8 cellular contexts compared by ENCODE assay signal in the genomic region with DNA sequence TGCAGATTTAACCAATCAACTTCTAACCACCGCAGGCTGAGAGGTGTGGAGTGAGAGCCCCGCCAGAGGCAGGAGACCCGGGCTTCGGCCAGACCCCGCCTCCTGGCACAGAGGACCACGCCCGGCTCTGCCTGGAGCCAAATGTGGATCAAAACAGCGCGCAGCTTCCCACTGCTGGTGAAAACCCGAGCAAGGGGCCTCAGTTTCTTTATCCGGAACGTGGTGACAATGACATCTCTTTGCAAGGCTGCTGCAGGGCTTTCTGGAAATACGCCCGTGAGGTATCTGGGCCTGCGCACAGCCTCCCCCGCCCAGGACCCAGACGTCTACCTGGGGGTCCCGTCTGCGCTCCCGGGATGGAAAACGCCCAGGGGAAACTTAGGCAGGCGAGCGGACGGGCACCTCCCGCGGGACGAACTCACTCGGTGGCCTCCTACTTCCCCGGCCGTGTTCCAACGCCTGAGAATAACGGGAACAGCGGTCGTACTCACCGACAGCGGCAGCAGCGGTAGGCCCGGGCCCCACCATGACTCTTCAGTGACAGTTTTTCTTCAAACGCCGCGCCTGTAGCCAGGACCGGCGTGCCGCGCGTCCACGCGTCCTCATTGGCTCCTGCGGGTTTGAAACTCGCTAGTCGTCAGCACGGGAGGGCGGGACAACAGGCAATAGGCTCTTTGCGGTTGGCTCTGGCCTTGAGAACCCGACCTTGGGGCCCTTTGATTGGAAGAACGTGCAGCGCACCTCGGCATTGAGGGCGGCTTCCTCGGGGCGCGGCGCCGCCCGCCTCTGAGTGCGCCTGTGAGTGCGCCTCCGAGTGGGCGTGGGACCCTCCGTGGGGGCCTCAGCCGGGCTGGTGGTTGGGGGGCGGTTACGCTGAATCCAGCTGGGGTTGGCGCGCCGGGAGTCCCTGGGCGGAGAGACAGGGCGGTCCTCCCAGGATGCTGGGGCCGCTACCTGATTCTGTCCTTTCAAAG. TPM values are rescaled to one million over a fixed set of nuclear protein-coding genes. Genes with fewer than 3 reads are reported as not detected.
DNase-seq lines count a peak whose midpoint lies in the region; ATAC-seq and TF ChIP-seq lines count a peak whose summit lies in the region.

A gene with protein sequence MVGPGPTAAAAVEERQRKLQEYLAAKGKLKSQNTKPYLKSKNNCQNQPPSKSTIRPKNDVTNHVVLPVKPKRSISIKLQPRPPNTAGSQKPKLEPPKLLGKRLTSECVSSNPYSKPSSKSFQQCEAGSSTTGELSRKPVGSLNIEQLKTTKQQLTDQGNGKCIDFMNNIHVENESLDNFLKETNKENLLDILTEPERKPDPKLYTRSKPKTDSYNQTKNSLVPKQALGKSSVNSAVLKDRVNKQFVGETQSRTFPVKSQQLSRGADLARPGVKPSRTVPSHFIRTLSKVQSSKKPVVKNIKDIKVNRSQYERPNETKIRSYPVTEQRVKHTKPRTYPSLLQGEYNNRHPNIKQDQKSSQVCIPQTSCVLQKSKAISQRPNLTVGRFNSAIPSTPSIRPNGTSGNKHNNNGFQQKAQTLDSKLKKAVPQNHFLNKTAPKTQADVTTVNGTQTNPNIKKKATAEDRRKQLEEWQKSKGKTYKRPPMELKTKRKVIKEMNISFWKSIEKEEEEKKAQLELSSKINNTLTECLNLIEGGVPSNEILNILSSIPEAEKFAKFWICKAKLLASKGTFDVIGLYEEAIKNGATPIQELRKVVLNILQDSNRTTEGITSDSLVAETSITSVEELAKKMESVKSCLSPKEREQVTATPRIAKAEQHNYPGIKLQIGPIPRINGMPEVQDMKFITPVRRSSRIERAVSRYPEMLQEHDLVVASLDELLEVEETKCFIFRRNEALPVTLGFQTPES (minus strand): TSS at position 539 of the 974 bp plus-strand sequence. CDS start 11 bp downstream, at position 528.

- TF ChIP-seq CTCF in fibroblast of the aortic adventitia (IDR thresholded peaks at IDR 0.05; ENCODE audit: insufficient read depth, low read length) (no peak), nephron (IDR thresholded peaks at IDR 0.05; ENCODE audit: unreplicated experiment in 3 of 3) (no peak)

- peaks cover 26% of the 10 kb centered on the region for H3K36me3 ChIP-seq in HAP-1 (replicated peaks)
- peaks cover 36% of the 10 kb centered on the region for H3K36me3 ChIP-seq in MG63

- peak within 1 kb of the TSS; percentile 54 to 83 (median 68) for H3K27ac Mint-ChIP-seq in nephron

- peak within 1 kb of the TSS; percentile 95 to 97 (median 97) for H3K4me3 Mint-ChIP-seq in nephron

- H3K9me3 Mint-ChIP-seq in nephron: no peaks in the 10 kb centered on the region

- H3K4me1 ChIP-seq in HAP-1: peaks cover 10% of the 10 kb centered on the region

- H3K9me3 ChIP-seq in HAP-1 (no peaks in the 10 kb centered on the region), MG63 (peaks cover 5% of the 10 kb centered on the region)

- H3K27me3 ChIP-seq in HAP-1 (ENCODE audit: low read depth) (no peaks in the 10 kb centered on the region), MG63 (no peaks in the 10 kb centered on the region)

- peaks cover 17% of the 10 kb centered on the region for H3K36me3 Mint-ChIP-seq in nephron (ENCODE audit: low read depth)

- peak; percentile 97 for ATAC-seq in stimulated activated naive CD8-positive, alpha-beta T cell treated with anti-CD3 and anti-CD28 coated beads, Interleukin-15, Interleukin-2, amounts not matched to agents 100 U/mL and 50 U/mL, for 24 hours

- in situ Hi-C loops in HAP-1 (cut with MboI; ENCODE audit: low sequenced_read_pairs): no loop called here

- peaks cover 19% of the 10 kb centered on the region for H3K4me1 Mint-ChIP-seq in nephron

- H3K27me3 Mint-ChIP-seq in nephron (ENCODE audit: low read depth): peaks cover 7% of the 10 kb centered on the region

- peak within 1 kb of the TSS; percentile 86 for H3K4me3 ChIP-seq in HAP-1
- peak within 1 kb of the TSS; percentile 81 for H3K4me3 ChIP-seq in MG63
- peak within 1 kb of the TSS; percentile 79 for H3K4me3 ChIP-seq in fibroblast of the aortic adventitia (ENCODE audit: low read depth, low read length)

- peak; percentile 100 for DNase-seq in ELR (ENCODE audit: low read depth)
- DNase-seq in HAP-1 (ENCODE audit: low spot score in 2 of 2): peak; percentile 97
- DNase-seq in MG63: peak; percentile 99
- peak; percentile 96 to 99 for DNase-seq in SHP77 (lab: John Stamatoyannopoulos, UW)
- peak; percentile 93 for DNase-seq in activated T-helper 9 cell treated with anti-CD3 and anti-CD28 coated beads, Interleukin-2, amount 50 U/mL, for 16 hours (ENCODE audit: low read depth)
- peak; percentile 97 for DNase-seq in fibroblast of the aortic adventitia (ENCODE audit: low read depth)
- DNase-seq in stimulated activated naive CD8-positive, alpha-beta T cell treated with anti-CD3 and anti-CD28 coated beads, Interleukin-15, Interleukin-2, amounts not matched to agents 100 U/mL and 50 U/mL, for 24 hours: peak; percentile 94

RNA-seq across cellular contexts. Expression of the gene that starts here (rescaled TPM):
- total RNA-seq in MG63 (2014; rRNA removed; shearing (Covaris generic); ENCODE audit: low replicate concordance): 19.4 and 19.9 TPM in 2 replicates
- total RNA-seq in fibroblast of the aortic adventitia (ENCODE audit: low replicate concordance): 2.7 and 26.4 TPM in 2 replicates

Comparison
In these comparisons a context has a peak if more than half of its experiments do, and no peak if none do; other contexts are left out.
1. Peak in every context shown above with its lines: DNase-seq, ATAC-seq and H3K4me3 ChIP-seq.